ENCODE assay signal across 21 cellular contexts in genomic region chr15:42368096-42368495, GRCh38.
DNase-seq lines count a peak whose midpoint lies in the region; ATAC-seq and TF ChIP-seq lines count a peak whose summit lies in the region.
"Had no signal": no experiment of that assay in that cellular context is flagged by ENCODE, and none has a peak within 500 bp of the region (broad histone marks: within the 10 kb centered on the region; RNA-seq: fewer than 3 reads in every experiment).

No MANE protein-coding gene starts in this region.

- H3K27me3 ChIP-seq in HL-60 (ENCODE audit: insufficient read depth, poor library complexity, severe bottlenecking) (no peaks in the 10 kb centered on the region), neutrophil (no peaks in the 10 kb centered on the region)
- H3K27me3 ChIP-seq: BLaER1, SJSA1 had no signal

- no peak for DNase-seq in HL-60 (ENCODE audit: low read depth in 1 of 2, low spot score in 1 of 2)
- DNase-seq in choroid plexus epithelial cell (ENCODE audit: low read depth): peak; percentile 62
- DNase-seq in stimulated activated CD4-positive, alpha-beta T cell treated with anti-CD3 and anti-CD28 coated beads, Interleukin-12 subunit alpha, Interleukin-12 subunit beta, amount 100 ng/mL, for 4 hours: no peak
- DNase-seq in NCI-H524 treated with DMSO at 0.1 percent for 48 hours (lab: John Stamatoyannopoulos, UW): no peak
- no peak for DNase-seq in NK-92 treated with Interleukin-12 subunit alpha and Interleukin-12 subunit beta, amount 100 ng/mL, for 24 hours (lab: John Stamatoyannopoulos, UW)
- DNase-seq: CD8-positive, alpha-beta T cell; DND-41; H9; HFFc6; MV-4-11; NCI-H1417; NCI-H1694 treated with DMSO at 0.1 percent for 48 hours; NCI-H2081 treated with DMSO at 0.1 percent for 48 hours; NCI-H2171 treated with DMSO at 0.1 percent for 48 hours; NCI-H526; OCI-M1 had no signal

- peak overlapping the region; percentile 66 for H3K27ac ChIP-seq in HL-60 (replicated peaks)
- peak overlapping the region; percentile 87 for H3K27ac ChIP-seq in neutrophil
- H3K27ac ChIP-seq: BLaER1, SJSA1 had no signal

- H3K36me3 ChIP-seq in neutrophil: no peaks in the 10 kb centered on the region
- H3K36me3 ChIP-seq: BLaER1, SJSA1 had no signal

- no peaks in the 10 kb centered on the region for H3K9me3 ChIP-seq in neutrophil
- H3K9me3 ChIP-seq: SJSA1 had no signal

- no peak for TF ChIP-seq CTCF in HL-60 (IDR thresholded peaks at IDR 0.05; ENCODE audit: insufficient read depth, low read length)
- no peak for TF ChIP-seq CTCF in choroid plexus epithelial cell (conservative IDR thresholded peaks at IDR 0.05; ENCODE audit: low read depth, low read length)
- no peak for TF ChIP-seq CTCF in neutrophil (IDR thresholded peaks at IDR 0.05)

- H3K4me3 ChIP-seq in HL-60 (replicated peaks; ENCODE audit: insufficient read depth, low read length): no peak overlapping the region
- no peak overlapping the region for H3K4me3 ChIP-seq in choroid plexus epithelial cell (ENCODE audit: low read depth, low read length)
- peak overlapping the region in 1 of 2 experiments; percentile 34 for H3K4me3 ChIP-seq in neutrophil (ENCODE audit: low read depth in 1 of 2, low read length in 1 of 2)
- H3K4me3 ChIP-seq: BLaER1, SJSA1 had no signal

- peaks cover 84 to 86% of the 10 kb centered on the region in 2 experiments for H3K4me1 ChIP-seq in neutrophil (ENCODE audit: control insufficient read depth in 1 of 2, insufficient read depth in 1 of 2, low read depth in 1 of 2, low read length in 1 of 2)
- H3K4me1 ChIP-seq: SJSA1 had no signal

- ATAC-seq in HG02870 (IDR thresholded peaks at IDR 0.05; ENCODE audit: unreplicated experiment): no peak
- ATAC-seq: CD8-positive, alpha-beta T cell; Right ventricle myocardium inferior had no signal
